In the genomic region with DNA sequence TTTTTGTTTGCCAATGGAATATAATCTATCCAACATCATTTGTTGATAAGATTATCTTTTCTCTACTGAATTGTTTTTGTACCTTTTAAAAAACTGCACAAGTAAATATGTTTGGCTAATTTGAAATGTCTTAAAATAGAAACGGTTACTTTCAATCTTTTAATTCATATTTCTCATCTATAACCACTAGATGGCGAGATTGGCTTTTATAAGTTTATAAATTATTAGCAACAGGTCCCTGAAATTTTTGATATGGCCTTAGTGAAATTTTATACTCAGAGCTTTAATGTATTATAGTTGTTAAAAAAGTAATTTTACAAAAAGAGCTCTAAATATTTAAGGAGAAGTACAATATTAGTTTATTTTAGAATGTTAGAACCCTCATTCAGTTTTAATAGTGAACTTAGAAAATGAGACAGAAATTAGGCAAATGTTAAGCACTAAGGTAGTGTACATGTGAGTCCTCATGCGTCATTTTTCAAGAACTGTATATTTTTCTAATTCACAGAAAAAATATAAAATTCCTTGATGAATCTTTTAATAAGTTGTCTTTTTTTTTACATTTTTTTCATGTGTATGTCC, we compare ENCODE assay signal across 8 cellular contexts.
DNase-seq lines count a peak whose midpoint lies in the region; ATAC-seq, FAIRE-seq and TF ChIP-seq lines count a peak whose summit lies in the region.

No MANE protein-coding gene starts in this region.

- intact Hi-C loops in Calu3 (cut with micrococcal nuclease; ENCODE audit: unreplicated experiment): loop anchor here (5.0 kb wide), 4 partner anchors 132 to 1737 kb away; partner anchors contain the start of gene ETV1

- no peak for ATAC-seq in HG03139 (IDR thresholded peaks at IDR 0.05; ENCODE audit: unreplicated experiment)
- no peak for ATAC-seq in HG02571 (IDR thresholded peaks at IDR 0.05; ENCODE audit: unreplicated experiment)

- no peak overlapping the region for H3K27ac Mint-ChIP-seq in Calu3 (ENCODE audit: unreplicated experiment)

- peak; percentile 59 for TF ChIP-seq CTCF in Calu3 (IDR thresholded peaks at IDR 0.05; ENCODE audit: unreplicated experiment)

- DNase-seq in Calu3 (no peak), M059J (ENCODE audit: low read depth) (peak; percentile 34), SKM-1 (lab: John Stamatoyannopoulos, UW; ENCODE audit: unreplicated experiment) (peak; percentile 9), globus pallidus (ENCODE audit: low spot score) (peak; percentile 15), NK-92 (lab: John Stamatoyannopoulos, UW; ENCODE audit: unreplicated experiment) (no peak), GM12892 (ENCODE audit: insufficient read length) (no peak)

- no TSS peak for BruUV-seq in Calu3 (replicated peaks; lab: Mats Ljungman, UMichigan)

- no peak for TF ChIP-seq POLR2A in GM12892 (IDR thresholded peaks at IDR 0.05; ENCODE audit: low read depth, low read length)

- no peak overlapping the region for H3K4me3 Mint-ChIP-seq in Calu3 (ENCODE audit: low read depth, unreplicated experiment)

- CTCF ChIA-PET in Calu3 (lab: Charles Lee): interaction anchor here (1.6 to 3.6 kb wide), 2 partner anchors 445 to 462 kb away, joined by 4 to 26 read pairs; no protein-coding TSS in a partner anchor

- no peaks in the 10 kb centered on the region for H3K4me1 Mint-ChIP-seq in Calu3 (ENCODE audit: low read depth, unreplicated experiment)

- no peaks in the 10 kb centered on the region for H3K27me3 Mint-ChIP-seq in Calu3 (ENCODE audit: unreplicated experiment)

- no peak for FAIRE-seq in GM12892 (lab: Jason Lieb, UNC)

- no peaks in the 10 kb centered on the region for H3K36me3 Mint-ChIP-seq in Calu3 (ENCODE audit: insufficient read depth, unreplicated experiment)

- peaks cover 3% of the 10 kb centered on the region for H3K9me3 Mint-ChIP-seq in Calu3 (ENCODE audit: low read depth, unreplicated experiment)

Comparison
In these comparisons a context has a peak if more than half of its experiments do, and no peak if none do; other contexts are left out.
1. DNase-seq: peak in M059J (single experiment), SKM-1 (single experiment) and globus pallidus (single experiment); none in Calu3 (single experiment), NK-92 (single experiment) and GM12892 (single experiment).